Comparison of ENCODE assay signal across 8 cellular contexts in the genomic region with DNA sequence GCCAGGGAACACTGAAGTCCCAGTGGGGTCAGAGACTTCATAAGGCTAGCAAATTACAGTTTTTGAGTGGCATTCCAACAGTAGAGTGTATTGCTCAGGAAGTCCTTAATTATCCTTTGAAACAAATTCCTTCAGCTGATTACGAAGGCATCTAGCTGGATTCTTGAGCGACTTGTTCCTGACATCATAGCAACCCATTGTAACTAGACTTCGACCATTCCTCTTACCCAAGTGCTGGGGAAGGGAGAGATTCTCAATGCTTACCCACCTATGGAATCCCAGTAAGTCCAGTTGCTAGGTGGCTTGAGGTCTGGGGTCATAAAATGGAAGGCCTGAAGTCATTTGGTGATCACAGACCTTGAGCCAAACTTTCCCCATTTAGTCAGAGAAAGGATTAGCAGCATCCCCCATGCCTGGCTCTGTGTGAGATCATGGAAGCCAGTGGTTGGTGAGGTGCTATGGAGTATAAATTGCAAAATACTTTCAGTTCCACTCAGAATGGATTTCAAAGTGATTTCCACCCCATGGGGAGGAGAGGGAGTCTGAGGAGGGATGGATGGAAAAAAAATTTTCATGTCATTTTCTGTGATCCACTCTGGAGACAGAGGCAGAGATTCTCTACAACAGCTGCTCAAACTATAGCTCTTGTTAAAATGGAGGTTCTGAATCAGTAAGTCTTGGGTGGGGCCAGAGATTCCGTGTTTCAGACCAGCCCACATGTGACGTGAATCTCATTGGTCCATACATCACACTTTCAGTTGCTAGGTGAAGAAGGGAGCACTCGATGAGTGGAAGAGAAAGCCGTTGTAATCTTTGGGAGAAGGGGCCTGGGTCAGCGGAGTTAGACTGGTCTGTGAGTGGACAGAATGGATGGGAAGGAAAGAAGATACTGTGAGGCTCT. TPM values are rescaled to one million over a fixed set of nuclear protein-coding genes. Genes with fewer than 3 reads are reported as not detected.
A peak's percentile ranks its signal among the peaks of the same experiment; 100 is the strongest.
DNase-seq lines count a peak whose midpoint lies in the region; ATAC-seq and TF ChIP-seq lines count a peak whose summit lies in the region.

No MANE protein-coding gene starts in this region.

- WGBS in ovary, 3 donors, result 29 to 39% (median 39%) methylated on average over 8 of the region's 8 CpGs

- peak; percentile 4 for DNase-seq in DMS53 treated with DMSO at 0.1 percent for 48 hours (lab: John Stamatoyannopoulos, UW; ENCODE audit: unreplicated experiment)
- DNase-seq in HPDE6-E6E7 (ENCODE audit: extremely low spot score), result peak; percentile 17
- peak; percentile 8 for DNase-seq in choroid plexus epithelial cell (ENCODE audit: low read depth)
- DNase-seq in GM19238 (ENCODE audit: insufficient read length, low spot score), result no peak
- no peak for DNase-seq in ovary
- no peak for DNase-seq in DMS153 (lab: John Stamatoyannopoulos, UW)

- TF ChIP-seq CTCF in choroid plexus epithelial cell (conservative IDR thresholded peaks at IDR 0.05; ENCODE audit: low read depth, low read length) (no peak), ovary (IDR thresholded peaks at IDR 0.05) (no peak)

- no peak overlapping the region for H3K27ac ChIP-seq in ovary

- no peaks in the 10 kb centered on the region for H3K9me3 ChIP-seq in ovary

- no peaks in the 10 kb centered on the region for H3K27me3 ChIP-seq in ovary

- intact Hi-C loops in ovary (cut with DNase I), result loop anchor here in 1 of 4 donors (10.0 kb wide), 1 partner anchor 584 kb away; a partner anchor contains a TSS

- H3K36me3 ChIP-seq in ovary, result no peaks in the 10 kb centered on the region

- TF ChIP-seq EP300 in ovary (IDR thresholded peaks at IDR 0.05), result no peak

- H3K4me3 ChIP-seq in choroid plexus epithelial cell (ENCODE audit: low read depth, low read length) (no peak overlapping the region), ovary (no peak overlapping the region)

- ATAC-seq in GM19452 (IDR thresholded peaks at IDR 0.05; ENCODE audit: unreplicated experiment) (peak; percentile 33), HG03095 (IDR thresholded peaks at IDR 0.05; ENCODE audit: unreplicated experiment) (no peak)

- peaks cover 3% of the 10 kb centered on the region for H3K4me1 ChIP-seq in ovary (ENCODE audit: insufficient read depth)

- no peak for TF ChIP-seq POLR2A in ovary (IDR thresholded peaks at IDR 0.05)

RNA-seq across cellular contexts. Expression of a gene that starts 45.7 kb away (rescaled TPM):
- 1 to 10 TPM; 1.5 to 4.8 (median 3.5) TPM for total RNA-seq in ovary
- polyA plus RNA-seq in ovary, result 1 to 10 TPM in 1 of 2 donors, under 1 TPM in 1; 0.85 to 8.7 TPM

Comparison
In these comparisons a context has a peak if more than half of its experiments do, and no peak if none do; other contexts are left out.
1. DNase-seq: peak in DMS53 treated with DMSO at 0.1 percent for 48 hours (single experiment), HPDE6-E6E7 (single experiment) and choroid plexus epithelial cell (single experiment); none in GM19238 (single experiment), ovary (0 of 5) and DMS153 (single experiment).